Comparison of ENCODE assay signal across 14 cellular contexts in the genomic region with DNA sequence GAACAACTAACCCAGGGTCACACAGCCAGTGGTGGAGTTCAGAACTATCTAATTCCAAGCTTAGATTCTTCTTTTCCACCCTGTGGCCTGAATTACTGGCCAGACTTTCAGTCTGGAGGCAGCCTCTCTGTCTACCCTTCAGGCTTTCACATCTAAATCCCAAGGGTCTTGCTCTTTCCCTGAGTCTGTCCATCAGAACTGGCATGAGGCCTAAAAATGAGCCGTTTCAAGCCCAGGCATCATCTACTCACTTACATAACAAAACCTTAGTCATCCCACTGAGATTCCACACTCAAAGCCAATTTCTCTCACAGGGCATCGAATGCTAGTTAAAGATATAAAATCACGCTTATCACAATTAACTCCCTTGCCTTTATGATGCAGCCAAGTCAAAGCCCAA. TPM values are rescaled to one million over a fixed set of nuclear protein-coding genes. Genes with fewer than 3 reads are reported as not detected.
A peak's percentile ranks its signal among the peaks of the same experiment; 100 is the strongest.
DNase-seq lines count a peak whose midpoint lies in the region; ATAC-seq and TF ChIP-seq lines count a peak whose summit lies in the region.
"Had no signal": no experiment of that assay in that cellular context is flagged by ENCODE, and none has a peak within 500 bp of the region (broad histone marks: within the 10 kb centered on the region; RNA-seq: fewer than 3 reads in every experiment).

No MANE protein-coding gene starts in this region.

- H3K27me3 ChIP-seq in BLaER1 treated with 17β-estradiol and CSF1 and Interleukin-3, amounts not matched to agents 10 nM and 100 nM = peaks cover 41 to 51% (median 45%) of the 10 kb centered on the region in 11 experiments
- H3K27me3 ChIP-seq in MG63 = peaks cover 8% of the 10 kb centered on the region
- H3K27me3 ChIP-seq in psoas muscle (ENCODE audit: insufficient read depth in 3 of 3, low read length in 2 of 3) = peaks cover 3 to 35% (median 5%) of the 10 kb centered on the region in 3 donors
- peaks cover 62% of the 10 kb centered on the region for H3K27me3 ChIP-seq in GM23338 (ENCODE audit: insufficient read depth)

- H3K4me1 ChIP-seq in BLaER1 treated with 17β-estradiol and CSF1 and Interleukin-3, amounts not matched to agents 10 nM and 100 nM = peaks cover 15 to 22% (median 20%) of the 10 kb centered on the region in 10 experiments; a peak in 19 of 20 replicates
- H3K4me1 ChIP-seq in psoas muscle (no peaks in the 10 kb centered on the region), GM23338 (ENCODE audit: insufficient read depth) (peaks cover 17% of the 10 kb centered on the region)

- 0 out of 22 replicates have a peak overlapping the region, but pooled peaks of 1 of the 11 experiments have one; percentile 22 for H3K27ac ChIP-seq in BLaER1 treated with 17β-estradiol and CSF1 and Interleukin-3, amounts not matched to agents 10 nM and 100 nM
- H3K27ac ChIP-seq in psoas muscle (no peak overlapping the region), GM23338 (ENCODE audit: low read depth) (no peak overlapping the region)

- peak in 3 of 4 donors; percentile 58 to 66 (median 60) for ATAC-seq in psoas muscle
- no peak for ATAC-seq in HG03432 (IDR thresholded peaks at IDR 0.05; ENCODE audit: unreplicated experiment)
- no peak for ATAC-seq in GM23338
- no peak for ATAC-seq in HG02885 (IDR thresholded peaks at IDR 0.05; ENCODE audit: poor library complexity, unreplicated experiment)
- ATAC-seq: HCT116; stimulated activated naive CD8-positive, alpha-beta T cell treated with anti-CD3 and anti-CD28 coated beads, Interleukin-15, Interleukin-2, amounts not matched to agents 100 U/mL and 50 U/mL, for 24 hours had no signal

- H3F3A ChIP-seq in GM23338 (replicated peaks; ENCODE audit: low read depth) = no peaks in the 10 kb centered on the region

- DNase-seq in MG63 = peak; percentile 52
- DNase-seq in epithelial cell of esophagus (ENCODE audit: low read depth) = peak; percentile 45
- DNase-seq in psoas muscle = peak; percentile 32 to 50
- DNase-seq in GM23338 (ENCODE audit: low spot score) = no peak
- no peak for DNase-seq in posterior cingulate gyrus
- DNase-seq: activated naive CD4-positive, alpha-beta T cell; CD4-positive, CD25-positive, alpha-beta regulatory T cell; endodermal cell; stimulated activated CD4-positive, alpha-beta T cell treated with anti-CD3 and anti-CD28 coated beads, Interleukin-1b, Interleukin-23, amount 100 ng/mL, for 48 hours; stimulated activated naive CD8-positive, alpha-beta T cell treated with anti-CD3 and anti-CD28 coated beads, Interleukin-15, Interleukin-2, amounts not matched to agents 100 U/mL and 50 U/mL, for 24 hours had no signal

- no peak overlapping the region for H3K9ac ChIP-seq in BLaER1 treated with 17β-estradiol and CSF1 and Interleukin-3, amounts not matched to agents 10 nM and 100 nM

- peaks cover 0 to 32% (median 25%) of the 10 kb centered on the region in 11 experiments; a peak in 19 of 22 replicates for H3K36me3 ChIP-seq in BLaER1 treated with 17β-estradiol and CSF1 and Interleukin-3, amounts not matched to agents 10 nM and 100 nM
- H3K36me3 ChIP-seq in MG63 (no peaks in the 10 kb centered on the region), psoas muscle (ENCODE audit: insufficient read depth in 1 of 2, low read depth in 1 of 2) (no peaks in the 10 kb centered on the region), GM23338 (ENCODE audit: insufficient read depth) (no peaks in the 10 kb centered on the region)

- no peaks in the 10 kb centered on the region; a peak in 1 of 22 replicates for H4K20me1 ChIP-seq in BLaER1 treated with 17β-estradiol and CSF1 and Interleukin-3, amounts not matched to agents 10 nM and 100 nM
- no peaks in the 10 kb centered on the region for H4K20me1 ChIP-seq in GM23338 (replicated peaks; ENCODE audit: insufficient read depth)

- no peaks in the 10 kb centered on the region for H3K79me2 ChIP-seq in GM23338 (replicated peaks; ENCODE audit: insufficient read depth)

- H3K9me3 Mint-ChIP-seq in GM23338 = peaks cover 2% of the 10 kb centered on the region; the same call in 1 of the 3 replicates
- H3K9me3 Mint-ChIP-seq: endodermal cell had no signal

- peak overlapping the region in 1 of 10 experiments; percentile 19; a peak in 1 of 20 replicates for H3K4me3 ChIP-seq in BLaER1 treated with 17β-estradiol and CSF1 and Interleukin-3, amounts not matched to agents 10 nM and 100 nM
- H3K4me3 ChIP-seq in MG63 = no peak overlapping the region
- no peak overlapping the region for H3K4me3 ChIP-seq in epithelial cell of esophagus (ENCODE audit: low read length)
- H3K4me3 ChIP-seq in psoas muscle = no peak overlapping the region
- H3K4me3 ChIP-seq in GM23338 = no peak overlapping the region

- TF ChIP-seq CTCF in epithelial cell of esophagus (IDR thresholded peaks at IDR 0.05; ENCODE audit: insufficient read depth, low read depth, low read length, missing control alignments) = no peak
- TF ChIP-seq CTCF in psoas muscle (IDR thresholded peaks at IDR 0.05) = no peak
- TF ChIP-seq CTCF in GM23338 (conservative IDR thresholded peaks at IDR 0.05; ENCODE audit: low read depth in 2 of 2) = no peak

- 28 to 48% (median 47%) methylated on average over 3 of the region's 3 CpGs for WGBS in psoas muscle, 3 donors

- no peak overlapping the region for H3K27ac Mint-ChIP-seq in GM23338
- H3K27ac Mint-ChIP-seq: CD4-positive, CD25-positive, alpha-beta regulatory T cell; endodermal cell had no signal

- peak overlapping the region; percentile 54 to 77 (median 65); a peak in 21 of 22 replicates for H3K4me2 ChIP-seq in BLaER1 treated with 17β-estradiol and CSF1 and Interleukin-3, amounts not matched to agents 10 nM and 100 nM
- no peak overlapping the region for H3K4me2 ChIP-seq in GM23338

- no peak overlapping the region for H3K4me3 Mint-ChIP-seq in GM23338
- H3K4me3 Mint-ChIP-seq: CD4-positive, CD25-positive, alpha-beta regulatory T cell; endodermal cell had no signal

- no peaks in the 10 kb centered on the region for H3K9me2 ChIP-seq in GM23338 (ENCODE audit: insufficient read depth)

- H2AFZ ChIP-seq in GM23338 = no peak overlapping the region

- peaks cover 26% of the 10 kb centered on the region for H3K4me1 Mint-ChIP-seq in GM23338

- peaks cover 64 to 80% (median 73%) of the 10 kb centered on the region in 11 experiments for H3K9me3 ChIP-seq in BLaER1 treated with 17β-estradiol and CSF1 and Interleukin-3, amounts not matched to agents 10 nM and 100 nM (replicated peaks in 1 of 11)
- H3K9me3 ChIP-seq in MG63 (no peaks in the 10 kb centered on the region), psoas muscle (no peaks in the 10 kb centered on the region)

- H3K27me3 Mint-ChIP-seq in GM23338 (ENCODE audit: insufficient read depth, low read depth, poor library complexity) = peaks cover 45% of the 10 kb centered on the region

- intact Hi-C loops in psoas muscle (cut with DNase I) (no loop called here), posterior cingulate gyrus (cut with DNase I) (no loop called here)

- H3K36me3 Mint-ChIP-seq in GM23338 (ENCODE audit: low read depth) = no peaks in the 10 kb centered on the region; the same call in 2 of the 3 replicates
- H3K36me3 Mint-ChIP-seq: CD4-positive, CD25-positive, alpha-beta regulatory T cell had no signal

TF ChIP-seq in GM23338, 12 proteins besides CTCF, POLR2A, EP300 and RAD21 (continues in another document):
- TF ChIP-seq ZNF114 (CRISPR knock-in tag; IDR thresholded peaks at IDR 0.05) (no peak), JUNB (IDR thresholded peaks at IDR 0.05; ENCODE audit: unreplicated experiment) (no peak)
- TF ChIP-seq, protein P1, sequence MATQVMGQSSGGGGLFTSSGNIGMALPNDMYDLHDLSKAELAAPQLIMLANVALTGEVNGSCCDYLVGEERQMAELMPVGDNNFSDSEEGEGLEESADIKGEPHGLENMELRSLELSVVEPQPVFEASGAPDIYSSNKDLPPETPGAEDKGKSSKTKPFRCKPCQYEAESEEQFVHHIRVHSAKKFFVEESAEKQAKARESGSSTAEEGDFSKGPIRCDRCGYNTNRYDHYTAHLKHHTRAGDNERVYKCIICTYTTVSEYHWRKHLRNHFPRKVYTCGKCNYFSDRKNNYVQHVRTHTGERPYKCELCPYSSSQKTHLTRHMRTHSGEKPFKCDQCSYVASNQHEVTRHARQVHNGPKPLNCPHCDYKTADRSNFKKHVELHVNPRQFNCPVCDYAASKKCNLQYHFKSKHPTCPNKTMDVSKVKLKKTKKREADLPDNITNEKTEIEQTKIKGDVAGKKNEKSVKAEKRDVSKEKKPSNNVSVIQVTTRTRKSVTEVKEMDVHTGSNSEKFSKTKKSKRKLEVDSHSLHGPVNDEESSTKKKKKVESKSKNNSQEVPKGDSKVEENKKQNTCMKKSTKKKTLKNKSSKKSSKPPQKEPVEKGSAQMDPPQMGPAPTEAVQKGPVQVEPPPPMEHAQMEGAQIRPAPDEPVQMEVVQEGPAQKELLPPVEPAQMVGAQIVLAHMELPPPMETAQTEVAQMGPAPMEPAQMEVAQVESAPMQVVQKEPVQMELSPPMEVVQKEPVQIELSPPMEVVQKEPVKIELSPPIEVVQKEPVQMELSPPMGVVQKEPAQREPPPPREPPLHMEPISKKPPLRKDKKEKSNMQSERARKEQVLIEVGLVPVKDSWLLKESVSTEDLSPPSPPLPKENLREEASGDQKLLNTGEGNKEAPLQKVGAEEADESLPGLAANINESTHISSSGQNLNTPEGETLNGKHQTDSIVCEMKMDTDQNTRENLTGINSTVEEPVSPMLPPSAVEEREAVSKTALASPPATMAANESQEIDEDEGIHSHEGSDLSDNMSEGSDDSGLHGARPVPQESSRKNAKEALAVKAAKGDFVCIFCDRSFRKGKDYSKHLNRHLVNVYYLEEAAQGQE (IDR thresholded peaks at IDR 0.05; ENCODE audit: unreplicated experiment) = no peak
- TF ChIP-seq, protein P2, sequence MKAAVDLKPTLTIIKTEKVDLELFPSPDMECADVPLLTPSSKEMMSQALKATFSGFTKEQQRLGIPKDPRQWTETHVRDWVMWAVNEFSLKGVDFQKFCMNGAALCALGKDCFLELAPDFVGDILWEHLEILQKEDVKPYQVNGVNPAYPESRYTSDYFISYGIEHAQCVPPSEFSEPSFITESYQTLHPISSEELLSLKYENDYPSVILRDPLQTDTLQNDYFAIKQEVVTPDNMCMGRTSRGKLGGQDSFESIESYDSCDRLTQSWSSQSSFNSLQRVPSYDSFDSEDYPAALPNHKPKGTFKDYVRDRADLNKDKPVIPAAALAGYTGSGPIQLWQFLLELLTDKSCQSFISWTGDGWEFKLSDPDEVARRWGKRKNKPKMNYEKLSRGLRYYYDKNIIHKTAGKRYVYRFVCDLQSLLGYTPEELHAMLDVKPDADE (IDR thresholded peaks at IDR 0.05) = no peak

RNA-seq across cellular contexts. Expression of a gene that starts 1.3 kb away (rescaled TPM):
- not detected in 2 replicates for total RNA-seq in MG63 (2014; rRNA removed; shearing (Covaris generic); ENCODE audit: low replicate concordance)
- under 1 TPM in 2 of 4 donors, not detected in 2; 0.19 to 0.39 TPM for total RNA-seq in psoas muscle
- polyA plus RNA-seq in psoas muscle (under 1 TPM; 0.09 to 0.18 (median 0.11) TPM), GM23338 (2016; fragmentation: Nextera tagmentation; extraction: Ambion mirVana) (0.06 TPM in 1 of 2 replicates, not detected in the other)
- 0.23 TPM in 1 of 2 replicates, not detected in the other for total RNA-seq in GM23338 (2014; rRNA removed; shearing (Covaris generic))

RNA-seq across cellular contexts. Expression of a gene that starts 47.9 kb away (rescaled TPM):
- 0.39 and 2.7 TPM in 2 replicates for total RNA-seq in MG63 (2014; rRNA removed; shearing (Covaris generic); ENCODE audit: low replicate concordance)
- under 1 TPM; 0.26 to 0.57 (median 0.33) TPM for total RNA-seq in psoas muscle
- polyA plus RNA-seq in psoas muscle = under 1 TPM; 0.08 to 0.14 (median 0.13) TPM
- total RNA-seq in GM23338 (2014; rRNA removed; shearing (Covaris generic)) = 1.2 and 1.3 TPM in 2 replicates
- polyA plus RNA-seq in GM23338 (2016; fragmentation: Nextera tagmentation; extraction: Ambion mirVana) = 1.3 and 1.9 TPM in 2 replicates
- total RNA-seq: endodermal cell had no signal

Comparison
In these comparisons a context has a peak if more than half of its experiments do, and no peak if none do; other contexts are left out.
1. DNase-seq: peak in MG63 (single experiment), epithelial cell of esophagus (single experiment) and psoas muscle (2 of 2); none in GM23338 (single experiment) and posterior cingulate gyrus (0 of 10).
2. ATAC-seq: peak in psoas muscle (3 of 4); none in HG03432 (single experiment), GM23338 (single experiment) and HG02885 (single experiment).